Comparison of ENCODE assay signal across 16 cellular contexts in genomic region chr18:75072672-75073371, GRCh38.
"Had no signal": no experiment of that assay in that cellular context is flagged by ENCODE, and none has a peak within 500 bp of the region (broad histone marks: within the 10 kb centered on the region; RNA-seq: fewer than 3 reads in every experiment).

No MANE protein-coding gene starts in this region.

- H3K9me3 ChIP-seq: gastrocnemius medialis had no signal

- H3K27me3 Mint-ChIP-seq: activated CD8-positive, alpha-beta T cell treated with anti-CD3 and anti-CD28 coated beads for 36 hours had no signal

- H3K4me3 ChIP-seq: ascending aorta, breast epithelium, gastrocnemius medialis, heart left ventricle, lung, smooth muscle cell had no signal

- DNase-seq: activated CD4-positive, alpha-beta T cell treated with anti-CD3 and anti-CD28 coated beads for 1 hour; activated CD8-positive, alpha-beta memory T cell treated with anti-CD3 and anti-CD28 coated beads, Interleukin-2, amount 50 U/mL, for 48 hours; activated CD8-positive, alpha-beta T cell treated with anti-CD3 and anti-CD28 coated beads for 36 hours; activated naive CD4-positive, alpha-beta T cell; erythroblast; gastrocnemius medialis; heart left ventricle; midbrain; retina; T-helper 1 cell; T1000 had no signal

- ATAC-seq: activated CD8-positive, alpha-beta T cell treated with anti-CD3 and anti-CD28 coated beads for 36 hours; gastrocnemius medialis; heart left ventricle; SK-N-SH treated with all-trans-retinoic acid at 6 μM for 48 hours had no signal

- H3K4me1 ChIP-seq: ascending aorta, breast epithelium had no signal

- H3K36me3 ChIP-seq: ascending aorta, breast epithelium, gastrocnemius medialis, heart left ventricle had no signal

- H3K27ac ChIP-seq: ascending aorta had no signal
